8 cellular contexts compared by ENCODE assay signal in the genomic region with DNA sequence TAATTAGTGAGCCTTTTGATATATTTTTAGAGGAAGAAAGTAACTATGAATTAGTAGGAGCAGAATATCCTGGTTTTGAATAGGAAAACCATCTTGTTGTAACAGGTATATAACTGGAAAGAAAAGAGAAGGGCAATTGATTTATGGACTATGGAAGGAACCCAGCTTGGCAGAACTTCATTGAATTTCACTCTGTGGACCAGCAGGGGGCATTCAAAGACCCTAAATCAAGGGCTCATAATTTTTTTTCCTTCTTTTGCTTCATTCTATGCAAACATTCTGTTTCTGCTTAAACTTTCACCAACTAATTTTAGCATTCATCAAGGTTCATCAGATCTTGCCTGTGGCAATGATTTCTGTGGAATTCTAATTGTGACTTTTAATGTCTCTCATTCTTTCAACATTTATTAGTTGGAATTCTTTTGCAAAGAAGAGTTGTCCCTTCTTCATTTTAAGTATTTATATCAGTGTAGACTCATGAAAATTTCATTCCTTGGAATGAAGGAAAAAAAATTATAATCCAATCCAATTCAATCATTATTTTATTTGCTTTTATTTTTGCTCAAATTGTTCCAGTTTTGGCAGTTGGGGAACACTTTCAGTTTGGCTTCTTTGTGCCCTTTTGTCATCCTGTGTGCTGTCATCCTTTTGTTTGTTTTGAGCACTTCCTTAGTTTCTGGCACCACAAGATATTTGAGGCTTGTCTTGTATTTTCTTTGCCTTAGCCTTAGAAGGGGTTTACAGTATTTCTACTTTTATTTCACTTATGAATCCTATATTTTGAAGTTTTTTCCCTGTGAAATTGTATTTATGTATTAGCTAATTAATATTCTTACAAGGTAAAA. TPM values are rescaled to one million over a fixed set of nuclear protein-coding genes. Genes with fewer than 3 reads are reported as not detected.
A peak's percentile ranks its signal among the peaks of the same experiment; 100 is the strongest.
DNase-seq lines count a peak whose midpoint lies in the region; ATAC-seq, FAIRE-seq and TF ChIP-seq lines count a peak whose summit lies in the region.

No MANE protein-coding gene starts in this region.

- H3K4me1 Mint-ChIP-seq in activated CD4-positive, alpha-beta memory T cell treated with anti-CD3 and anti-CD28 coated beads for 36 hours (ENCODE audit: low read depth), result peaks cover 43% of the 10 kb centered on the region
- peaks cover 59% of the 10 kb centered on the region for H3K4me1 Mint-ChIP-seq in activated CD4-positive, alpha-beta memory T cell treated with anti-CD3 and anti-CD28 coated beads, Interleukin-2, amount 10 ng/mL, durations not matched to agents 7 days and 5 days

- TF ChIP-seq CTCF in astrocyte of the spinal cord (IDR thresholded peaks at IDR 0.05; ENCODE audit: low read depth, low read length), result peak; percentile 58

- peak; percentile 41 for ATAC-seq in HG02678 (IDR thresholded peaks at IDR 0.05; ENCODE audit: unreplicated experiment)
- no peak for ATAC-seq in HG02852 (IDR thresholded peaks at IDR 0.05; ENCODE audit: unreplicated experiment)

- peak; percentile 31 for DNase-seq in activated CD4-positive, alpha-beta memory T cell treated with anti-CD3 and anti-CD28 coated beads for 36 hours
- DNase-seq in activated CD4-positive, alpha-beta memory T cell treated with anti-CD3 and anti-CD28 coated beads, Interleukin-2, amount 10 ng/mL, durations not matched to agents 7 days and 5 days, result no peak
- DNase-seq in OCI-M1 (lab: John Stamatoyannopoulos, UW) (peak; percentile 79), astrocyte of the spinal cord (ENCODE audit: low read depth, low spot score) (peak; percentile 51)
- peak in 5 of 6 experiments; percentile 16 to 62 (median 27) for DNase-seq in stimulated activated naive CD4-positive, alpha-beta T cell (lab: John Stamatoyannopoulos, UW)

- H3K27ac Mint-ChIP-seq in activated CD4-positive, alpha-beta memory T cell treated with anti-CD3 and anti-CD28 coated beads for 36 hours, result no peak overlapping the region
- H3K27ac Mint-ChIP-seq in activated CD4-positive, alpha-beta memory T cell treated with anti-CD3 and anti-CD28 coated beads, Interleukin-2, amount 10 ng/mL, durations not matched to agents 7 days and 5 days, result no peak overlapping the region

- no peaks in the 10 kb centered on the region for H3K27me3 Mint-ChIP-seq in activated CD4-positive, alpha-beta memory T cell treated with anti-CD3 and anti-CD28 coated beads for 36 hours
- H3K27me3 Mint-ChIP-seq in activated CD4-positive, alpha-beta memory T cell treated with anti-CD3 and anti-CD28 coated beads, Interleukin-2, amount 10 ng/mL, durations not matched to agents 7 days and 5 days, result no peaks in the 10 kb centered on the region

- CTCF ChIA-PET in activated CD4-positive, alpha-beta memory T cell treated with anti-CD3 and anti-CD28 coated beads for 36 hours (lab: Charles Lee), result interaction anchor here (0.5 to 13.8 kb wide), 16 partner anchors 11 to 730 kb away, joined by 3 to 391 read pairs (median 4); no protein-coding TSS in a partner anchor
- CTCF ChIA-PET in activated CD4-positive, alpha-beta memory T cell treated with anti-CD3 and anti-CD28 coated beads, Interleukin-2, amount 10 ng/mL, durations not matched to agents 7 days and 5 days (lab: Charles Lee), result interaction anchor here (0.9 to 12.8 kb wide), 5 partner anchors 13 to 421 kb away, joined by 3 to 215 read pairs (median 6); no protein-coding TSS in a partner anchor

- H3K4me3 Mint-ChIP-seq in activated CD4-positive, alpha-beta memory T cell treated with anti-CD3 and anti-CD28 coated beads for 36 hours, result no peak overlapping the region
- H3K4me3 Mint-ChIP-seq in activated CD4-positive, alpha-beta memory T cell treated with anti-CD3 and anti-CD28 coated beads, Interleukin-2, amount 10 ng/mL, durations not matched to agents 7 days and 5 days, result no peak overlapping the region

- POLR2A ChIA-PET in activated CD4-positive, alpha-beta memory T cell treated with anti-CD3 and anti-CD28 coated beads for 36 hours (lab: Charles Lee), result no interaction called here
- POLR2A ChIA-PET in activated CD4-positive, alpha-beta memory T cell treated with anti-CD3 and anti-CD28 coated beads, Interleukin-2, amount 10 ng/mL, durations not matched to agents 7 days and 5 days (lab: Charles Lee), result interaction anchor here (0.9 to 5.3 kb wide), 4 partner anchors 13 to 416 kb away, joined by 4 to 25 read pairs (median 11); partner anchors contain the start of gene NFKBIZ

- peaks cover 5% of the 10 kb centered on the region for H3K36me3 Mint-ChIP-seq in activated CD4-positive, alpha-beta memory T cell treated with anti-CD3 and anti-CD28 coated beads for 36 hours
- peaks cover 16% of the 10 kb centered on the region for H3K36me3 Mint-ChIP-seq in activated CD4-positive, alpha-beta memory T cell treated with anti-CD3 and anti-CD28 coated beads, Interleukin-2, amount 10 ng/mL, durations not matched to agents 7 days and 5 days (ENCODE audit: low read depth)

- no peaks in the 10 kb centered on the region for H3K9me3 Mint-ChIP-seq in activated CD4-positive, alpha-beta memory T cell treated with anti-CD3 and anti-CD28 coated beads for 36 hours
- no peaks in the 10 kb centered on the region for H3K9me3 Mint-ChIP-seq in activated CD4-positive, alpha-beta memory T cell treated with anti-CD3 and anti-CD28 coated beads, Interleukin-2, amount 10 ng/mL, durations not matched to agents 7 days and 5 days

- no peak overlapping the region for H3K4me3 ChIP-seq in astrocyte of the spinal cord (ENCODE audit: low read depth, low read length)

- peak; percentile 99 for FAIRE-seq in islet of Langerhans (lab: Jason Lieb, UNC)

- in situ Hi-C loops in astrocyte of the spinal cord (cut with HindIII; ENCODE audit: low sequenced_read_pairs), result loop anchor here (10.0 kb wide), 1 partner anchor 415 kb away; no protein-coding TSS in a partner anchor

- intact Hi-C loops in activated CD4-positive, alpha-beta memory T cell treated with anti-CD3 and anti-CD28 coated beads for 36 hours (cut with micrococcal nuclease), result loop anchor here (1.0 to 10.0 kb wide), 4 partner anchors 127 to 727 kb away; no protein-coding TSS in a partner anchor

RNA-seq across cellular contexts. Expression of gene NXPE3, which starts 30.4 kb away (rescaled TPM):
- total RNA-seq in activated CD4-positive, alpha-beta memory T cell treated with anti-CD3 and anti-CD28 coated beads for 36 hours, result 10 to 100 TPM; 18.7 to 19.8 TPM
- 10 to 100 TPM; 22.4 to 23.6 TPM for total RNA-seq in activated CD4-positive, alpha-beta memory T cell treated with anti-CD3 and anti-CD28 coated beads, Interleukin-2, amount 10 ng/mL, durations not matched to agents 7 days and 5 days

RNA-seq across cellular contexts. Expression of gene NFKBIZ, which starts 39.9 kb away (rescaled TPM):
- 10 to 100 TPM; 65.9 to 74.9 TPM for total RNA-seq in activated CD4-positive, alpha-beta memory T cell treated with anti-CD3 and anti-CD28 coated beads for 36 hours
- 10 to 100 TPM; 76.5 to 81.3 TPM for total RNA-seq in activated CD4-positive, alpha-beta memory T cell treated with anti-CD3 and anti-CD28 coated beads, Interleukin-2, amount 10 ng/mL, durations not matched to agents 7 days and 5 days
